ENCODE assay signal across 1 cellular context in genomic region chr18:48544116-48544515, GRCh38.
TF ChIP-seq lines count a peak whose summit lies in the region.

No MANE protein-coding gene starts in this region.

TF ChIP-seq in HCT116, 20 proteins besides CTCF, POLR2A, EP300 and RAD21:
- TF ChIP-seq REST (IDR thresholded peaks at IDR 0.05; ENCODE audit: low read depth) (no peak), TCF7L2 (IDR thresholded peaks at IDR 0.05; ENCODE audit: borderline replicate concordance, extremely low read depth, insufficient read depth, insufficient read length) (no peak), POLR2AphosphoS5 (IDR thresholded peaks at IDR 0.05; ENCODE audit: low read depth, low read length) (no peak), YY1 (IDR thresholded peaks at IDR 0.05; ENCODE audit: extremely low read depth, insufficient replicate concordance, low read depth, low read length) (no peak), EZH2phosphoT487 (IDR thresholded peaks at IDR 0.05; ENCODE audit: borderline replicate concordance) (no peak), MAX (IDR thresholded peaks at IDR 0.05) (no peak), CBX3 (IDR thresholded peaks at IDR 0.05; ENCODE audit: low read depth) (no peak), EZH2 (IDR thresholded peaks at IDR 0.05) (no peak), ELF1 (IDR thresholded peaks at IDR 0.05; ENCODE audit: borderline replicate concordance, low read depth) (no peak), JUND (IDR thresholded peaks at IDR 0.05) (no peak), CEBPB (IDR thresholded peaks at IDR 0.05; ENCODE audit: low read depth) (no peak), EGR1 (IDR thresholded peaks at IDR 0.05; ENCODE audit: low read depth) (no peak), FOSL1 (IDR thresholded peaks at IDR 0.05; ENCODE audit: low read depth) (no peak)
